10 cellular contexts compared by ENCODE assay signal in genomic region chr3:39181408-39182335, GRCh38. TPM values are rescaled to one million over a fixed set of nuclear protein-coding genes. Genes with fewer than 3 reads are reported as not detected.
A peak's percentile ranks its signal among the peaks of the same experiment; 100 is the strongest.
DNase-seq lines count a peak whose midpoint lies in the region; ATAC-seq and TF ChIP-seq lines count a peak whose summit lies in the region.
"Had no signal": no experiment of that assay in that cellular context is flagged by ENCODE, and none has a peak within 500 bp of the region (broad histone marks: within the 10 kb centered on the region; RNA-seq: fewer than 3 reads in every experiment).

No MANE protein-coding gene starts in this region.

- 74% methylated on average over 7 of the region's 7 CpGs for WGBS in right lobe of liver (ENCODE audit: insufficient coverage, low coverage, low lambda C conversion rate, missing lambda C conversion rate)
- 77 to 78% methylated on average over 6 to 7 of the region's 7 CpGs for WGBS in transverse colon (ENCODE audit: low coverage in 1 of 2), 2 donors

- H3K36me3 ChIP-seq in right lobe of liver (no peaks in the 10 kb centered on the region), transverse colon (no peaks in the 10 kb centered on the region)

- H3K27me3 ChIP-seq in right lobe of liver (no peaks in the 10 kb centered on the region), transverse colon (no peaks in the 10 kb centered on the region)

- no peak for TF ChIP-seq CTCF in right lobe of liver (IDR thresholded peaks at IDR 0.05)
- TF ChIP-seq CTCF in transverse colon (IDR thresholded peaks at IDR 0.05), result peak in 1 of 5 experiments; percentile 21

- H3K27ac ChIP-seq in right lobe of liver, result peak overlapping the region; percentile 44 to 58 (median 57)
- H3K27ac ChIP-seq in transverse colon, result peak overlapping the region; percentile 79 to 94 (median 80)

- ATAC-seq in activated T-cell treated with anti-CD3 and anti-CD28 coated beads, Interleukin-2, amount 50 U/mL, for 72 hours (replicated peaks in 1 of 2), result no peak
- ATAC-seq in right lobe of liver (no peak), GM18858 (IDR thresholded peaks at IDR 0.05; ENCODE audit: unreplicated experiment) (no peak), GM19452 (IDR thresholded peaks at IDR 0.05; ENCODE audit: unreplicated experiment) (no peak)

- H3K9me3 ChIP-seq in right lobe of liver (no peaks in the 10 kb centered on the region), transverse colon (no peaks in the 10 kb centered on the region)

- no peaks in the 10 kb centered on the region for H3K9me3 Mint-ChIP-seq in activated T-cell treated with anti-CD3 and anti-CD28 coated beads, Interleukin-2, amount 50 U/mL, for 72 hours
- H3K9me3 Mint-ChIP-seq in activated naive CD8-positive, alpha-beta T cell treated with anti-CD3 and anti-CD28 coated beads for 36 hours, result no peaks in the 10 kb centered on the region

- H3K4me3 Mint-ChIP-seq in activated T-cell treated with anti-CD3 and anti-CD28 coated beads, Interleukin-2, amount 50 U/mL, for 72 hours, result peak overlapping the region; percentile 77 to 95
- peak overlapping the region; percentile 71 for H3K4me3 Mint-ChIP-seq in activated naive CD8-positive, alpha-beta T cell treated with anti-CD3 and anti-CD28 coated beads for 36 hours

- TF ChIP-seq POLR2A in right lobe of liver (IDR thresholded peaks at IDR 0.05), result no peak
- no peak for TF ChIP-seq POLR2A in transverse colon (IDR thresholded peaks at IDR 0.05)

- no peaks in the 10 kb centered on the region for H3K27me3 Mint-ChIP-seq in activated T-cell treated with anti-CD3 and anti-CD28 coated beads, Interleukin-2, amount 50 U/mL, for 72 hours (ENCODE audit: low read depth)
- no peaks in the 10 kb centered on the region for H3K27me3 Mint-ChIP-seq in activated naive CD8-positive, alpha-beta T cell treated with anti-CD3 and anti-CD28 coated beads for 36 hours

- peak overlapping the region; percentile 88 for H3K27ac Mint-ChIP-seq in activated T-cell treated with anti-CD3 and anti-CD28 coated beads, Interleukin-2, amount 50 U/mL, for 72 hours
- H3K27ac Mint-ChIP-seq in activated naive CD8-positive, alpha-beta T cell treated with anti-CD3 and anti-CD28 coated beads for 36 hours, result peak overlapping the region; percentile 68

- in situ Hi-C loops in transverse colon (cut with MboI; ENCODE audit: low pct_ligation_motif_present in 1 of 4, low pct_unique_long_range_greater_than_20kb in 1 of 4, low sequenced_read_pairs in 3 of 4), result loop anchor here in 3 of 4 donors (25.0 kb wide), 2 partner anchors 106 to 206 kb away; partner anchors contain the start of genes SLC25A38 (in 3 of the 3) and CX3CR1 (in 1 of the 3)

- H3K4me1 Mint-ChIP-seq in activated T-cell treated with anti-CD3 and anti-CD28 coated beads, Interleukin-2, amount 50 U/mL, for 72 hours (ENCODE audit: low read depth), result peaks cover 54% of the 10 kb centered on the region
- H3K4me1 Mint-ChIP-seq in activated naive CD8-positive, alpha-beta T cell treated with anti-CD3 and anti-CD28 coated beads for 36 hours, result peaks cover 37% of the 10 kb centered on the region

- TF ChIP-seq EP300 in transverse colon (IDR thresholded peaks at IDR 0.05; ENCODE audit: low read depth), result no peak

- no peaks in the 10 kb centered on the region for H3K36me3 Mint-ChIP-seq in activated T-cell treated with anti-CD3 and anti-CD28 coated beads, Interleukin-2, amount 50 U/mL, for 72 hours (ENCODE audit: insufficient read depth in 2 of 2)
- H3K36me3 Mint-ChIP-seq in activated naive CD8-positive, alpha-beta T cell treated with anti-CD3 and anti-CD28 coated beads for 36 hours, result no peaks in the 10 kb centered on the region

- H3K4me1 ChIP-seq in right lobe of liver (peaks cover 0 to 38% (median 11%) of the 10 kb centered on the region in 4 donors), transverse colon (peaks cover 20 to 43% (median 30%) of the 10 kb centered on the region in 4 donors)

- DNase-seq in activated T-cell treated with anti-CD3 and anti-CD28 coated beads, Interleukin-2, amount 50 U/mL, for 72 hours, result no peak
- DNase-seq in activated T-cell treated with anti-CD3 and anti-CD28 coated beads for 4 hours (no peak), right lobe of liver (no peak), transverse colon (no peak), dermis blood vessel endothelial cell (no peak)
- DNase-seq in activated naive CD8-positive, alpha-beta T cell treated with anti-CD3 and anti-CD28 coated beads for 36 hours, result no peak

- intact Hi-C loops in right lobe of liver (cut with DNase I) (loop anchor here in 1 of 2 donors (10.0 kb wide), 1 partner anchor 103 kb away; the partner anchor contains the start of gene CX3CR1), transverse colon (cut with DNase I; ENCODE audit: low total_unique reads) (loop anchor here (5.0 kb wide), 1 partner anchor 39 kb away; no protein-coding TSS in a partner anchor)

- H3K4me3 ChIP-seq in right lobe of liver, result no peak overlapping the region
- no peak overlapping the region for H3K4me3 ChIP-seq in transverse colon

RNA-seq across cellular contexts. Expression of gene XIRP1, which starts 10.7 kb away (rescaled TPM):
- total RNA-seq in activated T-cell treated with anti-CD3 and anti-CD28 coated beads, Interleukin-2, amount 50 U/mL, for 72 hours, result under 1 TPM; 0.09 to 0.10 TPM
- total RNA-seq in activated naive CD8-positive, alpha-beta T cell treated with anti-CD3 and anti-CD28 coated beads for 36 hours, result under 1 TPM; 0.66 to 0.91 TPM
- total RNA-seq in right lobe of liver, result under 1 TPM in 5 of 6 experiments, not detected in 1; 0.05 to 0.43 (median 0.07) TPM
- total RNA-seq in transverse colon, result 1 to 10 TPM in 1 of 4 donors, under 1 TPM in 1, not detected in 2; 0.40 to 6.0 TPM
- total RNA-seq in dermis blood vessel endothelial cell, result not detected in 2 replicates
- total RNA-seq: lower leg skin, NCI-H460 had no signal

RNA-seq across cellular contexts. Expression of gene CSRNP1, which starts 28.3 kb away (rescaled TPM):
- 10 to 100 TPM; 68.7 to 81.3 TPM for total RNA-seq in activated T-cell treated with anti-CD3 and anti-CD28 coated beads, Interleukin-2, amount 50 U/mL, for 72 hours
- total RNA-seq in activated naive CD8-positive, alpha-beta T cell treated with anti-CD3 and anti-CD28 coated beads for 36 hours, result 10 to 100 TPM; 53.4 to 54.8 TPM
- total RNA-seq in right lobe of liver (10 to 100 TPM in 5 of 6 experiments, 1 to 10 TPM in 1; 6.7 to 43.4 (median 17.4) TPM), transverse colon (100 to 1,000 TPM in 1 of 4 donors, 10 to 100 TPM in 3; 10.9 to 112 (median 38.4) TPM), dermis blood vessel endothelial cell (9.2 and 15.1 TPM in 2 replicates)
